In the genomic region with DNA sequence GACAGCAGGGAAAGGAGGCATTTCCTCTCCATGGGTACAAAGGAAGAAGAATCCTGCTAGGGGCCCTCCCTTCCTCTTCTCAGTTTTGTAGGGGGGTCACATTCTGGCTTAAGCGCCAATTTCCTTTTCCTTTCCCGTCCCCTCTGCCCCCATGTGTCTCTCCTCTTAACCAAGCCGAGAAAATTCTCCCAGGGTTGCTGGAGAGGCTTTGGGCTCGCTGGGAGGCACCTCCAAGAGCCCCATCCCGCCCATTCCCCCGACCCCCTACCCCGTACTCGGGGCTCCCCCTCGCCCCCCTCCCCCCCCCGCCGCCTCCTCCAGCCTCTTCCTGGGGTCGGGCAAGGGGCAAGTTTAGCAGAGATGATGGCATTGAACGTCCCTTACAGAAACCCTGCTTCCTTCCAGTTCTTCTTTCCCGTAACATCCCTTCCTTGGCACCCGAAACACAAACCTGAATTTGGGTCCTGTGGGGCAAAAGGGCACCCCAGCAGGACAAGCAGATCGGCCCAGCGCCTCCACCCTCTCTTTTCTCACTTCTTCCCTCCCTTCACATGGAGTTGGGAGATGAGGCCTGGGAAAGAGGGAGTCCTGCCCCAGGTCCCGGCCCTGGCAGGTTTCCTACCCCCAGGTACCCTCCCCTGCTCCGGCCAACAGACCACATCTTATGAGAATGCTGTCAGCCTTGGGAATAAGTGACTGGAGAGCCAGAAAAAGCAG, we compare ENCODE assay signal across 9 cellular contexts. TPM values are rescaled to one million over a fixed set of nuclear protein-coding genes. Genes with fewer than 3 reads are reported as not detected.
DNase-seq lines count a peak whose midpoint lies in the region; ATAC-seq and TF ChIP-seq lines count a peak whose summit lies in the region.
"Had no signal": no experiment of that assay in that cellular context is flagged by ENCODE, and none has a peak within 500 bp of the region (broad histone marks: within the 10 kb centered on the region; RNA-seq: fewer than 3 reads in every experiment).

No MANE protein-coding gene starts in this region.

- intact Hi-C loops in IMR-90 (cut with micrococcal nuclease) (loop anchor here (1.0 kb wide), 1 partner anchor 141 kb away; no protein-coding TSS in a partner anchor), colonic mucosa (cut with DNase I) (loop anchor here (5.0 kb wide), 1 partner anchor 138 kb away; no protein-coding TSS in a partner anchor)

- H3K4me1 ChIP-seq in IMR-90 (ENCODE audit: control insufficient read depth, insufficient read depth, low read length) (peaks cover 25% of the 10 kb centered on the region), colonic mucosa (peaks cover 8% of the 10 kb centered on the region)

- TF ChIP-seq RAD21 in IMR-90 (IDR thresholded peaks at IDR 0.05; ENCODE audit: low read length), result no peak

- H3K27ac Mint-ChIP-seq in naive thymus-derived CD8-positive, alpha-beta T cell, result peak overlapping the region; percentile 89 to 96 (median 92)

- peak overlapping the region; percentile 37 for H2BK5ac ChIP-seq in IMR-90 (ENCODE audit: low read depth, low read length, poor library complexity, severe bottlenecking)

- H3K4me1 Mint-ChIP-seq in naive thymus-derived CD8-positive, alpha-beta T cell, result peaks cover 42 to 76% (median 64%) of the 10 kb centered on the region in 4 donors

- H3K9ac ChIP-seq in IMR-90 (ENCODE audit: low read depth, low read length) (peak overlapping the region; percentile 32), colonic mucosa (ENCODE audit: low read depth in 2 of 2, low read length in 2 of 2) (peak overlapping the region in 1 of 2 donors; percentile 38)

- peak overlapping the region; percentile 38 for H4K5ac ChIP-seq in IMR-90 (ENCODE audit: low read depth, low read length)

- H4K20me1 ChIP-seq in IMR-90 (ENCODE audit: insufficient read depth, low read length), result peaks cover 19% of the 10 kb centered on the region; the same call in 1 of the 2 replicates

- peak overlapping the region; percentile 73; the same call in 1 of the 2 replicates for H3K23ac ChIP-seq in IMR-90 (ENCODE audit: low read depth, low read length)

- peak overlapping the region; percentile 70 for H3K4ac ChIP-seq in IMR-90 (ENCODE audit: low read depth, low read length)

- 0 out of 2 replicates have a peak overlapping the region, but pooled peaks have one; percentile 13 for H2BK20ac ChIP-seq in IMR-90 (ENCODE audit: low read depth, low read length)

- H3K36me3 ChIP-seq in IMR-90 (ENCODE audit: control insufficient read depth, insufficient read depth, low read length) (peaks cover 33% of the 10 kb centered on the region), colonic mucosa (peaks cover 9% of the 10 kb centered on the region)

- H3K4me2 ChIP-seq in IMR-90 (ENCODE audit: low read depth, low read length), result no peak overlapping the region

- no TSS peak for BruUV-seq in IMR-90 (replicated peaks; lab: Mats Ljungman, UMichigan)

- TF ChIP-seq POLR2A in IMR-90 (IDR thresholded peaks at IDR 0.05; ENCODE audit: low read depth, low read length), result no peak

- H3K79me1 ChIP-seq in IMR-90 (ENCODE audit: low read depth in 1 of 2, low read length in 2 of 2), result peaks cover 15 to 44% of the 10 kb centered on the region in 2 experiments; a peak in 3 of 4 replicates

- H3K36me3 Mint-ChIP-seq in naive thymus-derived CD8-positive, alpha-beta T cell, result peaks cover 0 to 22% (median 0%) of the 10 kb centered on the region in 3 donors

- peak overlapping the region; percentile 62 for H2BK120ac ChIP-seq in IMR-90 (ENCODE audit: low read depth, low read length)

- H3K9me1 ChIP-seq in IMR-90 (ENCODE audit: insufficient read depth, low read length), result peaks cover 16% of the 10 kb centered on the region; the same call in 1 of the 2 replicates

- H2BK15ac ChIP-seq in IMR-90 (ENCODE audit: low read depth, low read length), result peak overlapping the region; percentile 7; the same call in 1 of the 3 replicates

- H2AK9ac ChIP-seq in IMR-90 (replicated peaks; ENCODE audit: low read depth, low read length, poor library complexity), result peak overlapping the region; percentile 39

- DNase-seq in AG04450 (ENCODE audit: low read depth, low spot score), result no peak
- DNase-seq in IMR-90, result no peak
- no peak for DNase-seq in colonic mucosa
- no peak for DNase-seq in naive thymus-derived CD8-positive, alpha-beta T cell
- DNase-seq in stimulated activated CD4-positive, alpha-beta T cell treated with anti-CD3 and anti-CD28 coated beads, Interleukin-4, amount 100 ng/mL, for 1 hour, result no peak
- DNase-seq in iPS-NIHi11 (ENCODE audit: low spot score), result no peak
- DNase-seq in activated CD4-positive, alpha-beta T cell treated with anti-CD3 and anti-CD28 coated beads for 4 hours, result no peak

- peak overlapping the region; percentile 24 to 76 for H4K8ac ChIP-seq in IMR-90 (ENCODE audit: low read depth in 2 of 2, low read length in 2 of 2)

- TF ChIP-seq CTCF in AG04450 (IDR thresholded peaks at IDR 0.05; ENCODE audit: low read depth, low read length), result no peak
- TF ChIP-seq CTCF in IMR-90 (conservative IDR thresholded peaks at IDR 0.05; ENCODE audit: low read depth, low read length), result no peak
- TF ChIP-seq CTCF in colonic mucosa (IDR thresholded peaks at IDR 0.05), result no peak

- CTCF ChIA-PET in AG04450 (lab: Charles Lee), result interaction anchor here (0.6 to 1.8 kb wide), 5 partner anchors 12 to 141 kb away, joined by 3 to 25 read pairs (median 5); a partner anchor contains a TSS
- CTCF ChIA-PET in IMR-90 (lab: Yijun Ruan, JAX), result interaction anchor here (0.6 to 1.4 kb wide), 3 partner anchors 9 to 141 kb away, joined by 3 to 5 read pairs (median 4); a partner anchor contains a TSS

- peak overlapping the region; percentile 68 for H2AK5ac ChIP-seq in IMR-90 (ENCODE audit: low read depth, low read length)

- peak overlapping the region; percentile 3; the same call in 1 of the 2 replicates for H3K18ac ChIP-seq in IMR-90 (ENCODE audit: low read depth, low read length)

- no peaks in the 10 kb centered on the region for H3K9me3 Mint-ChIP-seq in naive thymus-derived CD8-positive, alpha-beta T cell

- H3K27me3 ChIP-seq in AG04450 (ENCODE audit: control insufficient read depth, insufficient read depth, low read length), result no peaks in the 10 kb centered on the region
- no peaks in the 10 kb centered on the region for H3K27me3 ChIP-seq in IMR-90 (ENCODE audit: control insufficient read depth, insufficient read depth, low read length)
- H3K27me3 ChIP-seq in colonic mucosa, result no peaks in the 10 kb centered on the region

- H3K4me3 Mint-ChIP-seq in naive thymus-derived CD8-positive, alpha-beta T cell, result peak overlapping the region; percentile 75 to 96 (median 84)

- H4K91ac ChIP-seq in IMR-90 (ENCODE audit: insufficient read depth, low read depth, low read length), result peak overlapping the region; percentile 34; the same call in 1 of the 2 replicates

- dilution Hi-C loops in IMR-90 (cut with HindIII; ENCODE audit: low sequenced_read_pairs, unreplicated experiment), result no loop called here

- peak overlapping the region; percentile 69; the same call in 1 of the 2 replicates for H3K14ac ChIP-seq in IMR-90 (replicated peaks; ENCODE audit: low read depth, low read length)

- H3K4me3 ChIP-seq in AG04450 (ENCODE audit: low read depth, low read length) (no peak overlapping the region), IMR-90 (ENCODE audit: insufficient read depth, low read depth, low read length) (no peak overlapping the region), colonic mucosa (no peak overlapping the region)

- peak overlapping the region; percentile 38 for H2AFZ ChIP-seq in IMR-90 (replicated peaks; ENCODE audit: low read length, poor library complexity)

- H3K27ac ChIP-seq in AG04450 (ENCODE audit: low read depth, low read length) (peak overlapping the region; percentile 90), IMR-90 (ENCODE audit: insufficient read depth, low read length) (peak overlapping the region; percentile 48; the same call in 1 of the 2 replicates), colonic mucosa (peak overlapping the region; percentile 78)

- WGBS in IMR-90 (ENCODE audit: extremely low coverage in 2 of 2, insufficient read length in 1 of 2), 2 experiments, result no CpG with 5 or more reads among the region's 19 CpGs

- ATAC-seq in IMR-90 (ENCODE audit: low read depth), result no peak
- no peak for ATAC-seq in naive thymus-derived CD8-positive, alpha-beta T cell
- ATAC-seq in GM21737 (IDR thresholded peaks at IDR 0.05; ENCODE audit: unreplicated experiment), result no peak

- H3K27me3 Mint-ChIP-seq in naive thymus-derived CD8-positive, alpha-beta T cell, result peaks cover 0 to 10% (median 0%) of the 10 kb centered on the region in 5 donors
- H3K27me3 Mint-ChIP-seq: progenitor cell of endocrine pancreas had no signal

- no peak overlapping the region for H3K56ac ChIP-seq in IMR-90 (ENCODE audit: extremely low read depth, insufficient read depth, low read length)

- in situ Hi-C loops in IMR-90 (cut with MboI; ENCODE audit: low sequenced_read_pairs), result no loop called here

- POLR2A ChIA-PET in AG04450 (lab: Yijun Ruan, JAX) (interaction anchor here (1.2 to 2.7 kb wide), 5 partner anchors 11 to 66 kb away, joined by 3 to 20 read pairs (median 4); a partner anchor contains a TSS), IMR-90 (lab: Charles Lee; ENCODE audit: unreplicated experiment) (no interaction called here)
- POLR2A ChIA-PET in naive thymus-derived CD8-positive, alpha-beta T cell (lab: Charles Lee), result interaction anchor here (0.6 to 2.7 kb wide), 9 partner anchors 11 to 216 kb away, joined by 3 to 31 read pairs (median 6); a partner anchor contains a TSS

- no peaks in the 10 kb centered on the region for H3K9me3 ChIP-seq in AG04450 (ENCODE audit: control insufficient read depth, insufficient read depth, low read length)
- H3K9me3 ChIP-seq in IMR-90 (ENCODE audit: control insufficient read depth, insufficient read depth, low read length), result no peaks in the 10 kb centered on the region
- H3K9me3 ChIP-seq in colonic mucosa, result no peaks in the 10 kb centered on the region

RNA-seq across cellular contexts. Expression of a gene that starts 13.7 kb away (rescaled TPM):
- polyA plus RNA-seq in AG04450 (2011; rRNA removed) (0.06 and 0.15 TPM in 2 replicates), IMR-90 (2012; rRNA removed) (0.10 TPM in 2 replicates)
- 0.26 and 0.51 TPM in 2 replicates for polyA minus RNA-seq in AG04450 (2011; rRNA and poly(A)+ RNA removed)
- total RNA-seq in IMR-90 (2012; rRNA removed) (under 0.01 TPM in 2 replicates), colonic mucosa (100 to 1,000 TPM; 107 to 123 TPM)
- polyA plus RNA-seq in IMR-90 (2012; cell fraction: cytosol; rRNA removed), result 0.05 and 0.07 TPM in 2 replicates
- polyA plus RNA-seq in IMR-90 (2012; cell fraction: nucleus; rRNA removed; ENCODE audit: low replicate concordance), result 0.05 and 0.15 TPM in 2 replicates
- not detected for total RNA-seq in naive thymus-derived CD8-positive, alpha-beta T cell
- polyA plus RNA-seq in naive thymus-derived CD8-positive, alpha-beta T cell, result under 1 TPM; 0.14 to 0.17 (median 0.15) TPM

RNA-seq across cellular contexts. Expression of a gene that starts 17.7 kb away (rescaled TPM):
- polyA plus RNA-seq in AG04450 (2011; rRNA removed) (231 and 255 TPM in 2 replicates), IMR-90 (2012; rRNA removed) (136 and 138 TPM in 2 replicates)
- 222 and 237 TPM in 2 replicates for polyA minus RNA-seq in AG04450 (2011; rRNA and poly(A)+ RNA removed)
- total RNA-seq in IMR-90 (2012; rRNA removed) (79.6 and 86.7 TPM in 2 replicates), colonic mucosa (100 to 1,000 TPM; 116 to 164 TPM)
- 105 and 167 TPM in 2 replicates for polyA plus RNA-seq in IMR-90 (2012; cell fraction: cytosol; rRNA removed)
- 102 and 107 TPM in 2 replicates for polyA plus RNA-seq in IMR-90 (2012; cell fraction: nucleus; rRNA removed; ENCODE audit: low replicate concordance)
- 10 to 100 TPM; 91.7 to 97.6 TPM for total RNA-seq in naive thymus-derived CD8-positive, alpha-beta T cell
- polyA plus RNA-seq in naive thymus-derived CD8-positive, alpha-beta T cell, result 10 to 100 TPM; 19.5 to 43.7 (median 31.1) TPM

RNA-seq across cellular contexts. Expression of a gene that starts 51.2 kb away (rescaled TPM):
- 0.25 and 0.26 TPM in 2 replicates for polyA plus RNA-seq in AG04450 (2011; rRNA removed)
- 0.14 and 0.39 TPM in 2 replicates for polyA minus RNA-seq in AG04450 (2011; rRNA and poly(A)+ RNA removed)
- total RNA-seq in IMR-90 (2012; rRNA removed), result not detected in 2 replicates
- 0.24 and 0.41 TPM in 2 replicates for polyA plus RNA-seq in IMR-90 (2012; rRNA removed)
- 0.13 and 0.16 TPM in 2 replicates for polyA plus RNA-seq in IMR-90 (2012; cell fraction: cytosol; rRNA removed)
- 0.32 and 1.2 TPM in 2 replicates for polyA plus RNA-seq in IMR-90 (2012; cell fraction: nucleus; rRNA removed; ENCODE audit: low replicate concordance)
- 100 to 1,000 TPM; 158 to 188 TPM for total RNA-seq in colonic mucosa
- 1 to 10 TPM; 4.0 to 4.7 TPM for total RNA-seq in naive thymus-derived CD8-positive, alpha-beta T cell
- under 1 TPM; 0.06 to 0.65 (median 0.23) TPM for polyA plus RNA-seq in naive thymus-derived CD8-positive, alpha-beta T cell

RNA-seq across cellular contexts. Expression of a gene that starts 59.8 kb away (rescaled TPM):
- polyA plus RNA-seq in AG04450 (2011; rRNA removed) (32.1 and 38.8 TPM in 2 replicates), IMR-90 (2012; rRNA removed) (62.5 and 66.0 TPM in 2 replicates)
- polyA minus RNA-seq in AG04450 (2011; rRNA and poly(A)+ RNA removed), result 23.5 and 26.6 TPM in 2 replicates
- total RNA-seq in IMR-90 (2012; rRNA removed) (19.7 and 24.7 TPM in 2 replicates), colonic mucosa (100 to 1,000 TPM in 1 of 2 donors, 10 to 100 TPM in 1; 84.8 to 129 TPM)
- 71.8 and 82.3 TPM in 2 replicates for polyA plus RNA-seq in IMR-90 (2012; cell fraction: cytosol; rRNA removed)
- 71.5 and 142 TPM in 2 replicates for polyA plus RNA-seq in IMR-90 (2012; cell fraction: nucleus; rRNA removed; ENCODE audit: low replicate concordance)
- under 1 TPM; 0.91 to 0.93 TPM for total RNA-seq in naive thymus-derived CD8-positive, alpha-beta T cell
- polyA plus RNA-seq in naive thymus-derived CD8-positive, alpha-beta T cell, result under 1 TPM in 1 of 3 donors, not detected in 2; 0.23 TPM

Comparison
In these comparisons a context has a peak if more than half of its experiments do, and no peak if none do; other contexts are left out.
1. RNA of a gene that starts 13.7 kb away (total RNA-seq): 107 to 123 TPM in colonic mucosa; under 0.01 TPM in IMR-90 and not detected in naive thymus-derived CD8-positive, alpha-beta T cell; every median in the first group is over 100 times any median in the second.
2. RNA of a gene that starts 51.2 kb away (total RNA-seq): 158 to 188 TPM in colonic mucosa; 4.0 to 4.7 TPM in naive thymus-derived CD8-positive, alpha-beta T cell and not detected in IMR-90; every median in the first group is over 10 times any median in the second.
3. Peak in every context shown above with its lines, with median percentiles within 50 percentile points of each other: H3K27ac ChIP-seq.